25 cellular contexts compared by ENCODE assay signal in genomic region chr5:88256037-88256436, GRCh38.
"Had no signal": no experiment of that assay in that cellular context is flagged by ENCODE, and none has a peak within 500 bp of the region (broad histone marks: within the 10 kb centered on the region; RNA-seq: fewer than 3 reads in every experiment).

No MANE protein-coding gene starts in this region.

- H3K4me3 ChIP-seq: colonic mucosa, gastrocnemius medialis, ovary, right atrium auricular region, testis, transverse colon had no signal

- H3K27ac ChIP-seq: colonic mucosa, gastrocnemius medialis, neutrophil, ovary, right atrium auricular region, testis, transverse colon had no signal

- H3K27me3 ChIP-seq: colonic mucosa, gastrocnemius medialis, neutrophil, ovary, right atrium auricular region, testis, transverse colon had no signal

- DNase-seq: activated CD4-positive, alpha-beta T cell treated with anti-CD3 and anti-CD28 coated beads for 1 hour; activated CD4-positive, alpha-beta T cell treated with anti-CD3 and anti-CD28 coated beads, Interleukin-2, amount 10 ng/mL, durations not matched to agents 7 days and 5 days; activated CD8-positive, alpha-beta memory T cell treated with anti-CD3 and anti-CD28 coated beads, Interleukin-2, amount 10 ng/mL, durations not matched to agents 7 days and 5 days; activated CD8-positive, alpha-beta T cell treated with anti-CD3 and anti-CD28 coated beads, Interleukin-2, amount 10 ng/mL, durations not matched to agents 7 days and 5 days; activated T-cell treated with anti-CD3 and anti-CD28 coated beads, Interleukin-2, amount 50 U/mL, for 48 hours; anterior cingulate cortex; colonic mucosa; effector memory CD8-positive, alpha-beta T cell; erythroblast; gastrocnemius medialis; glutamatergic neuron; immature natural killer cell; kidney; left colon; mammary epithelial cell; ovary; stimulated activated CD4-positive, alpha-beta T cell treated with anti-CD3 and anti-CD28 coated beads, Interleukin-15, amount 100 ng/mL, for 24 hours; stimulated activated CD4-positive, alpha-beta T cell treated with anti-CD3 and anti-CD28 coated beads, Interleukin-2, amount 100 ng/mL, for 24 hours; stimulated activated naive CD4-positive, alpha-beta T cell; SW 1271; T-helper 9 cell; testis; transverse colon had no signal

- H3K36me3 ChIP-seq: colonic mucosa, gastrocnemius medialis, neutrophil, ovary, right atrium auricular region, transverse colon had no signal

- H3K9me3 ChIP-seq: colonic mucosa, gastrocnemius medialis, neutrophil, ovary, right atrium auricular region, testis, transverse colon had no signal

- H3K4me1 ChIP-seq: colonic mucosa, transverse colon had no signal
